In the genomic region with DNA sequence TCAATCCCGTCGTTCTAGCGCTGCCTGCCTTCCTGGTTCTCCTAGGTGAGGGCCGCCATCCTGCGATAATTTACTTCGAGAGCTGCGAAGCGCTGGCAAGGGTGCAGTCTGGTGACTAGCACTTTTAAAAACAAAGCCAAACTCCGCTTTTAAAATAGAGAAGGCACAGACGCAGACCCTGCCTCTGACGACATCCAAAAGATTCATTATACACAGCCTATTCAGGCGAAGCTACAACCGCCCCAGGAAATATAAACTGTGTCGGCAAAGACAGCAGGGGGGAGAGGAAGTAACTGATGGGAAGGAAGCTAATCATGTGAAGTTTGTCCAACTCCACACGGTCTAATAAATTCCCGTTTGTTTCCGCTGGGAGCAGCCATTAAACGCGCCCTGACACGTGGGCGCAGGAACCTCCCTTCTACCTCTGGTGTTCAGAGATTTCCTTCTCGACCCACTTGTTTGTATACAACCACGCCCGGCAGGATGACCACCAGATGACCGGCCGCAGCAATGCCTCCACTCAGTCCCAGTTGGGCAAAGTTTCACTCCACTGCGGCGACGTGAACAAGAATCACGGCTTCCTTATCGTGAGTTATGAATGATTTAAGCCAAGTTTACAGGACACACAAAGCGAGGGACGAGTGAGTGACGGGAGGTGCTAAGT, we compare ENCODE assay signal across 1 cellular context.
TF ChIP-seq lines count a peak whose summit lies in the region.

No MANE protein-coding gene starts in this region.

TF ChIP-seq in HCT116, 20 proteins besides CTCF, POLR2A, EP300 and RAD21 (continued from another document):
- TF ChIP-seq ZBTB33 (IDR thresholded peaks at IDR 0.05; ENCODE audit: extremely low read depth, insufficient replicate concordance, low read length), result no peak
- TF ChIP-seq CEBPB (IDR thresholded peaks at IDR 0.05; ENCODE audit: low read depth), result no peak
- no peak for TF ChIP-seq SRF (IDR thresholded peaks at IDR 0.05; ENCODE audit: low read depth)
- peak; percentile 31; the same call in 1 of the 2 replicates for TF ChIP-seq POLR2AphosphoS5 (IDR thresholded peaks at IDR 0.05; ENCODE audit: low read depth, low read length)
- peak; percentile 21 for TF ChIP-seq TCF7L2 (IDR thresholded peaks at IDR 0.05; ENCODE audit: borderline replicate concordance, extremely low read depth, insufficient read depth, insufficient read length)
- peak; percentile 35; the same call in 1 of the 2 replicates for TF ChIP-seq EGR1 (IDR thresholded peaks at IDR 0.05; ENCODE audit: low read depth)
- TF ChIP-seq YY1 (IDR thresholded peaks at IDR 0.05; ENCODE audit: extremely low read depth, insufficient replicate concordance, low read depth, low read length), result peak; percentile 84
- no peak for TF ChIP-seq REST (IDR thresholded peaks at IDR 0.05; ENCODE audit: low read depth)
- no peak for TF ChIP-seq EZH2 (IDR thresholded peaks at IDR 0.05)
- no peak for TF ChIP-seq ZFX (IDR thresholded peaks at IDR 0.05)
